Comparison of ENCODE assay signal across 1 cellular context in the genomic region with DNA sequence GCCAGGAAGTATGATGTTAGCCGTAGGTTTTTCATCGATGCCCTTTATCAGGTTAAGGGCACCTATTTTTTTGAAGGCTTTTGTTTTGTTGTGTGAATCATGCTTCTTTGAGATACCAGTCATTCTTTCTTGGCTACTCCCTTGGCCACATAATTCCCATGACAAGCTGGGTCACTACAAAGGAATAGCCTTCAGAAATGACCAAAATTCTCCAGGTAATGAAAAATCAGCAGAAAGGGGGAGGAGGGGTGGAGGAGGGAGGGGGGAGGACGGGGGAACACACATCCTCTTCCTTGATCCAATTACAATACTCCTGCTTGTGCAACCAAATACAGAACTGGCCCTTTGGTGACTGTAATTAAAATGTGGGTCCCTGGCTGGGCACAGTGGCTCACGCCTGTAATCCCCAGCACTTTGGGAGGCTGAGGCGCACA.
TF ChIP-seq lines count a peak whose summit lies in the region.

No MANE protein-coding gene starts in this region.

TF ChIP-seq in IMR-90, 13 proteins besides CTCF, POLR2A, EP300 and RAD21:
- TF ChIP-seq CHD1 (IDR thresholded peaks at IDR 0.05; ENCODE audit: low read depth, low read length): no peak
- TF ChIP-seq RFX5 (IDR thresholded peaks at IDR 0.05; ENCODE audit: low read depth, low read length): no peak
- TF ChIP-seq NFE2L2 (IDR thresholded peaks at IDR 0.05; ENCODE audit: low read depth, low read length): no peak
- TF ChIP-seq BHLHE40 (IDR thresholded peaks at IDR 0.05; ENCODE audit: low read depth, low read length): no peak
- TF ChIP-seq MAZ (IDR thresholded peaks at IDR 0.05; ENCODE audit: borderline replicate concordance, low read depth, low read length): no peak
- TF ChIP-seq, protein P1, sequence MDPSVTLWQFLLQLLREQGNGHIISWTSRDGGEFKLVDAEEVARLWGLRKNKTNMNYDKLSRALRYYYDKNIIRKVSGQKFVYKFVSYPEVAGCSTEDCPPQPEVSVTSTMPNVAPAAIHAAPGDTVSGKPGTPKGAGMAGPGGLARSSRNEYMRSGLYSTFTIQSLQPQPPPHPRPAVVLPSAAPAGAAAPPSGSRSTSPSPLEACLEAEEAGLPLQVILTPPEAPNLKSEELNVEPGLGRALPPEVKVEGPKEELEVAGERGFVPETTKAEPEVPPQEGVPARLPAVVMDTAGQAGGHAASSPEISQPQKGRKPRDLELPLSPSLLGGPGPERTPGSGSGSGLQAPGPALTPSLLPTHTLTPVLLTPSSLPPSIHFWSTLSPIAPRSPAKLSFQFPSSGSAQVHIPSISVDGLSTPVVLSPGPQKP (IDR thresholded peaks at IDR 0.05; ENCODE audit: borderline replicate concordance, low read depth, low read length): no peak
- no peak for TF ChIP-seq MXI1 (IDR thresholded peaks at IDR 0.05; ENCODE audit: borderline replicate concordance, low read depth, low read length)
- no peak for TF ChIP-seq CEBPB (IDR thresholded peaks at IDR 0.05; ENCODE audit: low read depth, low read length)
- no peak for TF ChIP-seq MAFK (IDR thresholded peaks at IDR 0.05; ENCODE audit: low read depth, low read length)
- no peak for TF ChIP-seq SMC3 (IDR thresholded peaks at IDR 0.05; ENCODE audit: low read depth, low read length)
- TF ChIP-seq FOS (IDR thresholded peaks at IDR 0.05; ENCODE audit: low read depth, low read length): no peak
- TF ChIP-seq RCOR1 (IDR thresholded peaks at IDR 0.05; ENCODE audit: insufficient replicate concordance, low read length): no peak
- TF ChIP-seq, protein P2, sequence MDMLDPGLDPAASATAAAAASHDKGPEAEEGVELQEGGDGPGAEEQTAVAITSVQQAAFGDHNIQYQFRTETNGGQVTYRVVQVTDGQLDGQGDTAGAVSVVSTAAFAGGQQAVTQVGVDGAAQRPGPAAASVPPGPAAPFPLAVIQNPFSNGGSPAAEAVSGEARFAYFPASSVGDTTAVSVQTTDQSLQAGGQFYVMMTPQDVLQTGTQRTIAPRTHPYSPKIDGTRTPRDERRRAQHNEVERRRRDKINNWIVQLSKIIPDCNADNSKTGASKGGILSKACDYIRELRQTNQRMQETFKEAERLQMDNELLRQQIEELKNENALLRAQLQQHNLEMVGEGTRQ (IDR thresholded peaks at IDR 0.05; ENCODE audit: low read depth, low read length): no peak
